16 cellular contexts compared by ENCODE assay signal in genomic region chr5:97400537-97400936, GRCh38.
"Had no signal": no experiment of that assay in that cellular context is flagged by ENCODE, and none has a peak within 500 bp of the region (broad histone marks: within the 10 kb centered on the region; RNA-seq: fewer than 3 reads in every experiment).

No MANE protein-coding gene starts in this region.

- H3K4me1 Mint-ChIP-seq: activated CD4-positive, alpha-beta memory T cell treated with anti-CD3 and anti-CD28 coated beads, Interleukin-2, amount 10 ng/mL, durations not matched to agents 7 days and 5 days; immature natural killer cell; naive thymus-derived CD8-positive, alpha-beta T cell had no signal

- H3K4me3 Mint-ChIP-seq: activated CD4-positive, alpha-beta memory T cell treated with anti-CD3 and anti-CD28 coated beads, Interleukin-2, amount 10 ng/mL, durations not matched to agents 7 days and 5 days; activated naive CD8-positive, alpha-beta T cell; immature natural killer cell; naive thymus-derived CD8-positive, alpha-beta T cell; stimulated activated naive CD8-positive, alpha-beta T cell treated with anti-CD3 and anti-CD28 coated beads, Interleukin-15, Interleukin-2, amounts not matched to agents 100 ng/mL and 50 ng/mL, for 24 hours had no signal

- DNase-seq: activated CD4-positive, alpha-beta memory T cell treated with anti-CD3 and anti-CD28 coated beads, Interleukin-2, amount 10 ng/mL, durations not matched to agents 7 days and 5 days; activated gamma-delta T cell; activated T-cell treated with anti-CD3 and anti-CD28 coated beads, Interleukin-2, amount 50 U/mL, for 48 hours; anterior cingulate cortex; esophagus squamous epithelium; foreskin fibroblast; head of caudate nucleus; immature natural killer cell; left cardiac atrium; naive thymus-derived CD8-positive, alpha-beta T cell; occipital lobe; stimulated activated CD4-positive, alpha-beta T cell treated with anti-CD3 and anti-CD28 coated beads, Interleukin-4, amount 100 ng/mL, for 1 hour; stimulated activated CD8-positive, alpha-beta memory T cell treated with anti-CD3 and anti-CD28 coated beads, Interleukin-4, amount 100 ng/mL, for 48 hours; upper lobe of right lung had no signal

- H3K36me3 ChIP-seq: esophagus squamous epithelium, upper lobe of right lung had no signal

- H3K4me3 ChIP-seq: esophagus squamous epithelium, upper lobe of right lung had no signal

- H3K27ac Mint-ChIP-seq: activated CD4-positive, alpha-beta memory T cell treated with anti-CD3 and anti-CD28 coated beads, Interleukin-2, amount 10 ng/mL, durations not matched to agents 7 days and 5 days; activated naive CD8-positive, alpha-beta T cell; immature natural killer cell; naive thymus-derived CD8-positive, alpha-beta T cell; stimulated activated naive CD8-positive, alpha-beta T cell treated with anti-CD3 and anti-CD28 coated beads, Interleukin-15, Interleukin-2, amounts not matched to agents 100 ng/mL and 50 ng/mL, for 24 hours had no signal

- H3K27ac ChIP-seq: esophagus squamous epithelium, upper lobe of right lung had no signal

- H3K9me3 ChIP-seq: esophagus squamous epithelium, upper lobe of right lung had no signal

- H3K36me3 Mint-ChIP-seq: activated naive CD8-positive, alpha-beta T cell; naive thymus-derived CD8-positive, alpha-beta T cell had no signal

- ATAC-seq: left cardiac atrium; naive thymus-derived CD8-positive, alpha-beta T cell; upper lobe of right lung had no signal

- H3K27me3 Mint-ChIP-seq: activated CD4-positive, alpha-beta memory T cell treated with anti-CD3 and anti-CD28 coated beads, Interleukin-2, amount 10 ng/mL, durations not matched to agents 7 days and 5 days; activated naive CD8-positive, alpha-beta T cell; stimulated activated naive CD8-positive, alpha-beta T cell treated with anti-CD3 and anti-CD28 coated beads, Interleukin-15, Interleukin-2, amounts not matched to agents 100 ng/mL and 50 ng/mL, for 24 hours had no signal

- H3K4me1 ChIP-seq: esophagus squamous epithelium, upper lobe of right lung had no signal

- H3K9me3 Mint-ChIP-seq: activated CD4-positive, alpha-beta memory T cell treated with anti-CD3 and anti-CD28 coated beads, Interleukin-2, amount 10 ng/mL, durations not matched to agents 7 days and 5 days had no signal

- H3K27me3 ChIP-seq: esophagus squamous epithelium, upper lobe of right lung had no signal
